In genomic region chr20:16709017-16709416, GRCh38 we compare ENCODE assay signal across 11 cellular contexts. TPM values are rescaled to one million over a fixed set of nuclear protein-coding genes. Genes with fewer than 3 reads are reported as not detected.
A peak's percentile ranks its signal among the peaks of the same experiment; 100 is the strongest.
DNase-seq lines count a peak whose midpoint lies in the region; ATAC-seq lines count a peak whose summit lies in the region.
"Had no signal": no experiment of that assay in that cellular context is flagged by ENCODE, and none has a peak within 500 bp of the region (broad histone marks: within the 10 kb centered on the region; RNA-seq: fewer than 3 reads in every experiment).

No MANE protein-coding gene starts in this region.

- no peaks in the 10 kb centered on the region for H3K27me3 ChIP-seq in BLaER1
- H3K27me3 ChIP-seq in H7 (ENCODE audit: control insufficient read depth, insufficient read depth, low read length), result no peaks in the 10 kb centered on the region

- DNase-seq in NOMO-1 treated with DMSO at 0.1 percent for 48 hours (lab: John Stamatoyannopoulos, UW; ENCODE audit: unreplicated experiment), result peak; percentile 42
- DNase-seq in H7, result no peak
- no peak for DNase-seq in GM19238 (ENCODE audit: insufficient read length, low spot score)
- DNase-seq in NCI-H1048 (lab: John Stamatoyannopoulos, UW), result no peak
- no peak for DNase-seq in NCI-H1436 treated with DMSO at 0.1 percent for 48 hours (lab: John Stamatoyannopoulos, UW)
- DNase-seq: Caco-2 had no signal

- H3K27ac ChIP-seq in BLaER1, result no peak overlapping the region
- H3K27ac ChIP-seq: epithelial cell of prostate, HL-60 had no signal

- H3K4me1 ChIP-seq in BLaER1, result peaks cover 15% of the 10 kb centered on the region
- H3K4me1 ChIP-seq: Caco-2 had no signal

- no peak overlapping the region for H3K9ac ChIP-seq in BLaER1

- ATAC-seq in GM18870 (IDR thresholded peaks at IDR 0.05; ENCODE audit: unreplicated experiment), result peak; percentile 86
- peak; percentile 86 for ATAC-seq in HG02852 (IDR thresholded peaks at IDR 0.05; ENCODE audit: unreplicated experiment)

- H3K9me3 ChIP-seq in BLaER1, result peaks cover 37% of the 10 kb centered on the region

- no peaks in the 10 kb centered on the region for H4K20me1 ChIP-seq in BLaER1

- H3K36me3 ChIP-seq in BLaER1 (0 out of 2 replicates have a peak, but pooled peaks cover 4% of the 10 kb centered on the region), H7 (replicated peaks; ENCODE audit: control insufficient read depth, insufficient read depth, low read length) (no peaks in the 10 kb centered on the region)

- H3K4me3 ChIP-seq in BLaER1, result no peak overlapping the region
- no peak overlapping the region for H3K4me3 ChIP-seq in H7 (ENCODE audit: insufficient read depth, low read depth, low read length)

- H3K4me2 ChIP-seq in BLaER1, result peak overlapping the region; percentile 46

RNA-seq across cellular contexts. Expression of gene SNRPB2, which starts 20.8 kb away (rescaled TPM):
- total RNA-seq in H7 (2014; rRNA removed; shearing (Covaris generic)), result 76.8 and 83.2 TPM in 2 replicates

RNA-seq across cellular contexts. Expression of gene OTOR, which starts 39.1 kb away (rescaled TPM):
- total RNA-seq in H7 (2014; rRNA removed; shearing (Covaris generic)), result not detected in 2 replicates
- total RNA-seq: Caco-2 had no signal
